ENCODE assay signal across 8 cellular contexts in genomic region chr19:33302175-33302973, GRCh38. TPM values are rescaled to one million over a fixed set of nuclear protein-coding genes. Genes with fewer than 3 reads are reported as not detected.
A peak's percentile ranks its signal among the peaks of the same experiment; 100 is the strongest.
DNase-seq lines count a peak whose midpoint lies in the region; ATAC-seq and TF ChIP-seq lines count a peak whose summit lies in the region.

TSS of gene CEBPA (minus strand) at chr19:33302534. CDS start at chr19:33302414, 120 bp downstream.

- H3K4me3 Mint-ChIP-seq in activated CD4-positive, alpha-beta T cell treated with anti-CD3 and anti-CD28 coated beads, Interleukin-2, amount 10 ng/mL, durations not matched to agents 7 days and 5 days, result peak within 1 kb of the TSS; percentile 30

- peaks cover 0 to 53% (median 8%) of the 10 kb centered on the region in 4 donors for H3K4me1 ChIP-seq in right lobe of liver

- TF ChIP-seq POLR2A in right lobe of liver (IDR thresholded peaks at IDR 0.05), result peak; percentile 100

- peak within 1 kb of the TSS; percentile 86 to 96 (median 93) for H3K4me3 ChIP-seq in right lobe of liver

- ATAC-seq in activated CD4-positive, CD25-positive, alpha-beta regulatory T cell treated with anti-CD3 and anti-CD28 coated beads, Interleukin-2, amount 50 U/mL, for 24 hours, result peak; percentile 92 to 93
- ATAC-seq in HG02970 (IDR thresholded peaks at IDR 0.05; ENCODE audit: low FRiP score, unreplicated experiment) (peak; percentile 78), right lobe of liver (peak; percentile 55 to 77 (median 64))

- H3K27me3 Mint-ChIP-seq in activated CD4-positive, alpha-beta T cell treated with anti-CD3 and anti-CD28 coated beads, Interleukin-2, amount 10 ng/mL, durations not matched to agents 7 days and 5 days, result peaks cover 50% of the 10 kb centered on the region

- POLR2A ChIA-PET in activated CD4-positive, alpha-beta T cell treated with anti-CD3 and anti-CD28 coated beads, Interleukin-2, amount 10 ng/mL, durations not matched to agents 7 days and 5 days (lab: Charles Lee), result no interaction called here

- no peak for DNase-seq in activated CD4-positive, CD25-positive, alpha-beta regulatory T cell treated with anti-CD3 and anti-CD28 coated beads, Interleukin-2, amount 50 U/mL, for 72 hours
- peak; percentile 99 for DNase-seq in NCI-H2227 (lab: John Stamatoyannopoulos, UW; ENCODE audit: unreplicated experiment)
- peak; percentile 38 for DNase-seq in activated CD4-positive, alpha-beta T cell treated with anti-CD3 and anti-CD28 coated beads, Interleukin-2, amount 10 ng/mL, durations not matched to agents 7 days and 5 days
- peak; percentile 82 for DNase-seq in dermis blood vessel endothelial cell
- peak; percentile 89 to 94 (median 93) for DNase-seq in right lobe of liver
- peak; percentile 64 for DNase-seq in stimulated activated CD4-positive, alpha-beta T cell treated with anti-CD3 and anti-CD28 coated beads, Interleukin-4, amount 100 ng/mL, for 1 hour

- no peaks in the 10 kb centered on the region for H3K9me3 Mint-ChIP-seq in activated CD4-positive, alpha-beta T cell treated with anti-CD3 and anti-CD28 coated beads, Interleukin-2, amount 10 ng/mL, durations not matched to agents 7 days and 5 days

- H3K36me3 Mint-ChIP-seq in activated CD4-positive, alpha-beta T cell treated with anti-CD3 and anti-CD28 coated beads, Interleukin-2, amount 10 ng/mL, durations not matched to agents 7 days and 5 days (ENCODE audit: low read depth), result no peaks in the 10 kb centered on the region

- CTCF ChIA-PET in activated CD4-positive, alpha-beta T cell treated with anti-CD3 and anti-CD28 coated beads, Interleukin-2, amount 10 ng/mL, durations not matched to agents 7 days and 5 days (lab: Charles Lee), result interaction anchor here (0.9 to 1.3 kb wide), 3 partner anchors 13 to 476 kb away, joined by 3 to 4 read pairs (median 3); no protein-coding TSS in a partner anchor

- H3K36me3 ChIP-seq in right lobe of liver, result no peaks in the 10 kb centered on the region

- H3K27me3 ChIP-seq in right lobe of liver, result no peaks in the 10 kb centered on the region

- intact Hi-C loops in right lobe of liver (cut with DNase I), result loop anchor here (5.0 to 10.0 kb wide), 3 partner anchors 58 to 102 kb away; no protein-coding TSS in a partner anchor

- no peaks in the 10 kb centered on the region for H3K4me1 Mint-ChIP-seq in activated CD4-positive, alpha-beta T cell treated with anti-CD3 and anti-CD28 coated beads, Interleukin-2, amount 10 ng/mL, durations not matched to agents 7 days and 5 days

- peak within 1 kb of the TSS; percentile 94 to 99 (median 95) for H3K27ac ChIP-seq in right lobe of liver

- TF ChIP-seq CTCF in right lobe of liver (IDR thresholded peaks at IDR 0.05), result peak; percentile 35 to 88 (median 52)

- H3K27ac Mint-ChIP-seq in activated CD4-positive, alpha-beta T cell treated with anti-CD3 and anti-CD28 coated beads, Interleukin-2, amount 10 ng/mL, durations not matched to agents 7 days and 5 days, result no peak within 1 kb of the TSS

- no peaks in the 10 kb centered on the region for H3K9me3 ChIP-seq in right lobe of liver

- no CpG with 5 or more reads among the region's 111 CpGs for WGBS in right lobe of liver (ENCODE audit: insufficient coverage, low coverage, low lambda C conversion rate, missing lambda C conversion rate)

RNA-seq across cellular contexts. Expression of gene CEBPA, which starts in this region (rescaled TPM):
- total RNA-seq in activated CD4-positive, alpha-beta T cell treated with anti-CD3 and anti-CD28 coated beads, Interleukin-2, amount 10 ng/mL, durations not matched to agents 7 days and 5 days, result under 1 TPM; 0.10 TPM
- total RNA-seq in dermis blood vessel endothelial cell, result 0.17 and 0.19 TPM in 2 replicates
- total RNA-seq in right lobe of liver, result 100 to 1,000 TPM in 4 of 6 experiments, 10 to 100 TPM in 2; 53.9 to 163 (median 119) TPM

Comparison
In these comparisons a context has a peak if more than half of its experiments do, and no peak if none do; other contexts are left out.
1. RNA of gene CEBPA (total RNA-seq): 53.9 to 163 TPM in right lobe of liver; 0.17 to 0.19 TPM in dermis blood vessel endothelial cell and 0.10 TPM in activated CD4-positive, alpha-beta T cell treated with anti-CD3 and anti-CD28 coated beads, Interleukin-2, amount 10 ng/mL, durations not matched to agents 7 days and 5 days; every median in the first group is over 10 times any median in the second.
2. Peak in DNase-seq in activated CD4-positive, alpha-beta T cell treated with anti-CD3 and anti-CD28 coated beads, Interleukin-2, amount 10 ng/mL, durations not matched to agents 7 days and 5 days; RNA of the gene not detected or under 1 TPM.
3. Peak in DNase-seq in dermis blood vessel endothelial cell; RNA of the gene not detected or under 1 TPM.
4. Peak in every context shown above with its lines, with median percentiles within 50 percentile points of each other: ATAC-seq.